In genomic region chr6:71468841-71469750, GRCh38 we compare ENCODE assay signal across 10 cellular contexts.
A peak's percentile ranks its signal among the peaks of the same experiment; 100 is the strongest.
DNase-seq lines count a peak whose midpoint lies in the region; ATAC-seq and TF ChIP-seq lines count a peak whose summit lies in the region.
"Had no signal": no experiment of that assay in that cellular context is flagged by ENCODE, and none has a peak within 500 bp of the region (broad histone marks: within the 10 kb centered on the region; RNA-seq: fewer than 3 reads in every experiment).

No MANE protein-coding gene starts in this region.

- in situ Hi-C loops in GM13977 (cut with MboI; ENCODE audit: low pct_unique_long_range_greater_than_20kb, low sequenced_read_pairs, unreplicated experiment), result no loop called here

- no peaks in the 10 kb centered on the region for H3K4me1 Mint-ChIP-seq in WTC11

- peaks cover 15% of the 10 kb centered on the region for H3K36me3 Mint-ChIP-seq in WTC11

- H3K27ac Mint-ChIP-seq in WTC11, result no peak overlapping the region

- peak overlapping the region; percentile 7 to 61 (median 46) for H3K27ac ChIP-seq in sigmoid colon

- POLR2A ChIA-PET in WTC11 (lab: Charles Lee), result no interaction called here

- H3K9me3 ChIP-seq in sigmoid colon, result no peaks in the 10 kb centered on the region

- H3K4me3 Mint-ChIP-seq in WTC11, result no peak overlapping the region

- CTCF ChIA-PET in WTC11 (lab: Charles Lee), result no interaction called here

- no peak for TF ChIP-seq POLR2A in sigmoid colon (IDR thresholded peaks at IDR 0.05)

- peaks cover 0 to 11% (median 6%) of the 10 kb centered on the region in 4 donors for H3K4me1 ChIP-seq in sigmoid colon

- DNase-seq in EL (peak; percentile 97), T1000 (lab: John Stamatoyannopoulos, UW) (peak; percentile 21), foreskin fibroblast (peak; percentile 92 to 95), sigmoid colon (no peak), WTC11 (ENCODE audit: low spot score) (no peak), COLO668 (lab: John Stamatoyannopoulos, UW; ENCODE audit: unreplicated experiment) (no peak), GM13977 (ENCODE audit: low spot score) (no peak)
- DNase-seq: NCI-H2171 treated with DMSO at 0.1 percent for 48 hours had no signal

- no peak for TF ChIP-seq EP300 in sigmoid colon (IDR thresholded peaks at IDR 0.05)

- no peaks in the 10 kb centered on the region for H3K27me3 ChIP-seq in sigmoid colon

- ATAC-seq in WTC11 (no peak), GM19035 (IDR thresholded peaks at IDR 0.05; ENCODE audit: unreplicated experiment) (no peak)
- ATAC-seq: left lobe of liver had no signal

- WGBS in sigmoid colon, 2 donors, result 62 to 76% methylated on average over 8 of the region's 8 CpGs

- H3K4me3 ChIP-seq in foreskin fibroblast (ENCODE audit: low read depth in 1 of 2, low read length in 2 of 2), result peak overlapping the region; percentile 4 to 23
- H3K4me3 ChIP-seq in sigmoid colon, result peak overlapping the region in 1 of 4 donors; percentile 7

- H3K36me3 ChIP-seq in sigmoid colon, result no peaks in the 10 kb centered on the region

- no peak for TF ChIP-seq CTCF in foreskin fibroblast (IDR thresholded peaks at IDR 0.05; ENCODE audit: low read depth, low read length)
- TF ChIP-seq CTCF in sigmoid colon (IDR thresholded peaks at IDR 0.05), result no peak
- TF ChIP-seq CTCF in WTC11 (IDR thresholded peaks at IDR 0.05), result no peak
- TF ChIP-seq CTCF in GM13977 (IDR thresholded peaks at IDR 0.05; ENCODE audit: extremely low read depth, insufficient read depth, missing control alignments), result no peak

- H3K27me3 Mint-ChIP-seq in WTC11 (ENCODE audit: low read depth), result no peaks in the 10 kb centered on the region

- peaks cover 26% of the 10 kb centered on the region for H3K9me3 Mint-ChIP-seq in WTC11

- intact Hi-C loops in sigmoid colon (cut with DNase I), result no loop called here

TF ChIP-seq in WTC11, 78 proteins besides CTCF, POLR2A, EP300 and RAD21:
- TF ChIP-seq IRF2 (CRISPR knock-in tag; IDR thresholded peaks at IDR 0.05; ENCODE audit: borderline replicate concordance, low read depth), result no peak
- no peak for TF ChIP-seq TP53 (CRISPR knock-in tag; IDR thresholded peaks at IDR 0.05)
- no peak for TF ChIP-seq EMX1 (CRISPR knock-in tag; IDR thresholded peaks at IDR 0.05)

Comparison
In these comparisons a context has a peak if more than half of its experiments do, and no peak if none do; other contexts are left out.
1. DNase-seq: peak in EL (single experiment), T1000 (single experiment) and foreskin fibroblast (2 of 2); none in sigmoid colon (single experiment), WTC11 (single experiment), COLO668 (single experiment) and GM13977 (single experiment).